In the genomic region with DNA sequence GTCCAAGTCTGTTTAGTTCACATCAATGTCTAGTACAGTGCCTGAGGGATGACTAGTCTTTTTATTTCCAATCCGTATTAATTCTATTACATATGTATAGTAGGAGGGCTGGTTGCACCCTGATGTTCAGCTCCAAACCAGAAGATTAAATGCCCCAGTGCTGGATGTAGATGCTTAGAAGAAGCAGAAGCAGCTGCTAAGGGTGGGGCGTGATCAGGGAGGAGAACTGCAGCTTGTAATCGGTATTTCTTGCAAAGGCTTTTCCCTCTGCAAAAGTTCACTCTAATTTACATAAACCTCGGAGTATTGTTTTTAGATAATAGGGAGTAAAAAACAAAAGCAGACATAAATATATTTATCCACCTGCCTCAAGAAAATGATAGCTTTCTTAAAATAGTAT, we compare ENCODE assay signal across 11 cellular contexts.
DNase-seq lines count a peak whose midpoint lies in the region; ATAC-seq and TF ChIP-seq lines count a peak whose summit lies in the region.
"Had no signal": no experiment of that assay in that cellular context is flagged by ENCODE, and none has a peak within 500 bp of the region (broad histone marks: within the 10 kb centered on the region; RNA-seq: fewer than 3 reads in every experiment).

No MANE protein-coding gene starts in this region.

- POLR2A ChIA-PET in activated CD8-positive, alpha-beta T cell treated with anti-CD3 and anti-CD28 coated beads for 36 hours (lab: Charles Lee): interaction anchor here (0.8 to 4.6 kb wide), 3 partner anchors 11 to 145 kb away, joined by 3 to 26 read pairs (median 3); a partner anchor contains a TSS

- no peaks in the 10 kb centered on the region for H3K36me3 Mint-ChIP-seq in activated T-cell treated with anti-CD3 and anti-CD28 coated beads, Interleukin-2, amount 50 U/mL, for 24 hours (ENCODE audit: low read depth)
- H3K36me3 Mint-ChIP-seq in activated CD8-positive, alpha-beta T cell treated with anti-CD3 and anti-CD28 coated beads for 36 hours (ENCODE audit: low read depth): peaks cover 2% of the 10 kb centered on the region
- H3K36me3 Mint-ChIP-seq in stimulated activated naive CD8-positive, alpha-beta T cell treated with anti-CD3 and anti-CD28 coated beads, Interleukin-15, Interleukin-2, amounts not matched to agents 100 ng/mL and 50 ng/mL, for 24 hours (ENCODE audit: low read depth): no peaks in the 10 kb centered on the region

- ATAC-seq in HG03045 (IDR thresholded peaks at IDR 0.05; ENCODE audit: unreplicated experiment): peak; percentile 28
- peak; percentile 37 for ATAC-seq in activated CD8-positive, alpha-beta T cell treated with anti-CD3 and anti-CD28 coated beads for 36 hours
- ATAC-seq: gastrocnemius medialis had no signal

- CTCF ChIA-PET in activated CD8-positive, alpha-beta T cell treated with anti-CD3 and anti-CD28 coated beads for 36 hours (lab: Charles Lee): interaction anchor here (1.0 to 4.0 kb wide), 6 partner anchors 11 to 208 kb away, joined by 3 to 19 read pairs (median 6); a partner anchor contains a TSS

- intact Hi-C loops in activated CD8-positive, alpha-beta T cell treated with anti-CD3 and anti-CD28 coated beads for 36 hours (cut with micrococcal nuclease): loop anchor here (2.0 to 5.0 kb wide), 2 partner anchors 145 to 185 kb away; a partner anchor contains a TSS

- H3K27me3 Mint-ChIP-seq in activated T-cell treated with anti-CD3 and anti-CD28 coated beads, Interleukin-2, amount 50 U/mL, for 24 hours: no peaks in the 10 kb centered on the region
- H3K27me3 Mint-ChIP-seq in activated CD8-positive, alpha-beta T cell treated with anti-CD3 and anti-CD28 coated beads for 36 hours: no peaks in the 10 kb centered on the region
- no peaks in the 10 kb centered on the region for H3K27me3 Mint-ChIP-seq in stimulated activated naive CD8-positive, alpha-beta T cell treated with anti-CD3 and anti-CD28 coated beads, Interleukin-15, Interleukin-2, amounts not matched to agents 100 ng/mL and 50 ng/mL, for 24 hours

- peak overlapping the region; percentile 92 for H3K27ac Mint-ChIP-seq in activated T-cell treated with anti-CD3 and anti-CD28 coated beads, Interleukin-2, amount 50 U/mL, for 24 hours
- peak overlapping the region; percentile 100 for H3K27ac Mint-ChIP-seq in activated CD8-positive, alpha-beta T cell treated with anti-CD3 and anti-CD28 coated beads for 36 hours
- H3K27ac Mint-ChIP-seq in stimulated activated naive CD8-positive, alpha-beta T cell treated with anti-CD3 and anti-CD28 coated beads, Interleukin-15, Interleukin-2, amounts not matched to agents 100 ng/mL and 50 ng/mL, for 24 hours: peak overlapping the region; percentile 98

- peak overlapping the region; percentile 68 for H3K4me3 Mint-ChIP-seq in activated T-cell treated with anti-CD3 and anti-CD28 coated beads, Interleukin-2, amount 50 U/mL, for 24 hours
- H3K4me3 Mint-ChIP-seq in activated CD8-positive, alpha-beta T cell treated with anti-CD3 and anti-CD28 coated beads for 36 hours: peak overlapping the region; percentile 83
- H3K4me3 Mint-ChIP-seq in stimulated activated naive CD8-positive, alpha-beta T cell treated with anti-CD3 and anti-CD28 coated beads, Interleukin-15, Interleukin-2, amounts not matched to agents 100 ng/mL and 50 ng/mL, for 24 hours: peak overlapping the region; percentile 78

- TF ChIP-seq CTCF in activated CD8-positive, alpha-beta T cell treated with anti-CD3 and anti-CD28 coated beads for 36 hours (IDR thresholded peaks at IDR 0.05): no peak

- peaks cover 65% of the 10 kb centered on the region for H3K4me1 Mint-ChIP-seq in activated T-cell treated with anti-CD3 and anti-CD28 coated beads, Interleukin-2, amount 50 U/mL, for 24 hours (ENCODE audit: low read depth)
- H3K4me1 Mint-ChIP-seq in activated CD8-positive, alpha-beta T cell treated with anti-CD3 and anti-CD28 coated beads for 36 hours (ENCODE audit: low read depth): peaks cover 45% of the 10 kb centered on the region
- peaks cover 70% of the 10 kb centered on the region for H3K4me1 Mint-ChIP-seq in stimulated activated naive CD8-positive, alpha-beta T cell treated with anti-CD3 and anti-CD28 coated beads, Interleukin-15, Interleukin-2, amounts not matched to agents 100 ng/mL and 50 ng/mL, for 24 hours (ENCODE audit: low read depth)

- H3K9me3 Mint-ChIP-seq in activated T-cell treated with anti-CD3 and anti-CD28 coated beads, Interleukin-2, amount 50 U/mL, for 24 hours: no peaks in the 10 kb centered on the region
- H3K9me3 Mint-ChIP-seq in activated CD8-positive, alpha-beta T cell treated with anti-CD3 and anti-CD28 coated beads for 36 hours: no peaks in the 10 kb centered on the region
- H3K9me3 Mint-ChIP-seq in stimulated activated naive CD8-positive, alpha-beta T cell treated with anti-CD3 and anti-CD28 coated beads, Interleukin-15, Interleukin-2, amounts not matched to agents 100 ng/mL and 50 ng/mL, for 24 hours: no peaks in the 10 kb centered on the region

- no peak for DNase-seq in activated T-cell treated with anti-CD3 and anti-CD28 coated beads, Interleukin-2, amount 50 U/mL, for 24 hours
- no peak for DNase-seq in activated T-cell treated with anti-CD3 and anti-CD28 coated beads, Interleukin-2, amount 50 U/mL, for 1 hour
- peak; percentile 52 for DNase-seq in activated CD8-positive, alpha-beta T cell treated with anti-CD3 and anti-CD28 coated beads for 36 hours
- DNase-seq in SW 1271 (lab: John Stamatoyannopoulos, UW) (no peak), mesenteric fat pad (ENCODE audit: low spot score) (no peak), mucosa of gallbladder (ENCODE audit: low spot score) (no peak)
- DNase-seq: gastrocnemius medialis, mesenchymal stem cell, NCI-H226 had no signal
